ENCODE assay signal across 22 cellular contexts in genomic region chr4:87697272-87697671, GRCh38. TPM values are rescaled to one million over a fixed set of nuclear protein-coding genes. Genes with fewer than 3 reads are reported as not detected.
"Had no signal": no experiment of that assay in that cellular context is flagged by ENCODE, and none has a peak within 500 bp of the region (broad histone marks: within the 10 kb centered on the region; RNA-seq: fewer than 3 reads in every experiment).

No MANE protein-coding gene starts in this region.

- H3K36me3 ChIP-seq: gastrocnemius medialis, sigmoid colon, spleen, upper lobe of right lung had no signal

- H3K4me3 Mint-ChIP-seq: activated CD4-positive, alpha-beta memory T cell treated with anti-CD3 and anti-CD28 coated beads for 36 hours; central memory CD8-positive, alpha-beta T cell; naive thymus-derived CD8-positive, alpha-beta T cell; T-cell; WTC11 had no signal

- H3K27ac Mint-ChIP-seq: activated CD4-positive, alpha-beta memory T cell treated with anti-CD3 and anti-CD28 coated beads for 36 hours; naive thymus-derived CD8-positive, alpha-beta T cell; T-cell; WTC11 had no signal

- H3K4me1 ChIP-seq: body of pancreas, gastrocnemius medialis, parathyroid adenoma, sigmoid colon, spleen, upper lobe of right lung had no signal

- H3K27me3 ChIP-seq: body of pancreas, gastrocnemius medialis, sigmoid colon, spleen, upper lobe of right lung had no signal

- H3K27ac ChIP-seq: body of pancreas, coronary artery, gastrocnemius medialis, parathyroid adenoma, sigmoid colon, spleen, upper lobe of right lung had no signal

- ATAC-seq: body of pancreas; gastrocnemius medialis; naive thymus-derived CD8-positive, alpha-beta T cell; T-cell; WTC11 had no signal

- H3K9me3 ChIP-seq: gastrocnemius medialis had no signal

- H3K4me3 ChIP-seq: body of pancreas, coronary artery, gastrocnemius medialis, sigmoid colon, spleen, upper lobe of right lung had no signal

- DNase-seq: activated CD4-positive, alpha-beta memory T cell treated with anti-CD3 and anti-CD28 coated beads for 36 hours; activated CD4-positive, alpha-beta T cell treated with anti-CD3 and anti-CD28 coated beads for 4 hours; activated naive CD4-positive, alpha-beta T cell treated with Interleukin-2 at 50 U/mL for 16 hours; activated T-cell treated with anti-CD3 and anti-CD28 coated beads for 4 hours; body of pancreas; erythroblast; gastrocnemius medialis; head of caudate nucleus; naive thymus-derived CD8-positive, alpha-beta T cell; sigmoid colon; spleen; stimulated activated naive CD4-positive, alpha-beta T cell; T-cell; upper lobe of right lung had no signal

- FAIRE-seq: endometrium had no signal

- H3K36me3 Mint-ChIP-seq: activated CD4-positive, alpha-beta memory T cell treated with anti-CD3 and anti-CD28 coated beads for 36 hours had no signal

- H3K4me1 Mint-ChIP-seq: central memory CD8-positive, alpha-beta T cell; naive thymus-derived CD8-positive, alpha-beta T cell; T-cell; WTC11 had no signal

RNA-seq across cellular contexts. Expression of gene DMP1, which starts 47.2 kb away (rescaled TPM):
- total RNA-seq: activated CD4-positive, alpha-beta memory T cell treated with anti-CD3 and anti-CD28 coated beads for 36 hours; body of pancreas; kidney epithelial cell; liver; mesenteric fat pad; naive thymus-derived CD8-positive, alpha-beta T cell; sigmoid colon; spleen; T-cell; upper lobe of right lung had no signal
